ENCODE assay signal across 19 cellular contexts in genomic region chr6:147677647-147678046, GRCh38.
"Had no signal": no experiment of that assay in that cellular context is flagged by ENCODE, and none has a peak within 500 bp of the region (broad histone marks: within the 10 kb centered on the region; RNA-seq: fewer than 3 reads in every experiment).

No MANE protein-coding gene starts in this region.

- H3K36me3 ChIP-seq: adrenal gland, ascending aorta, brain microvascular endothelial cell, heart right ventricle, neural progenitor cell, thoracic aorta, vagina had no signal

- H3K27me3 ChIP-seq: adrenal gland, ascending aorta, brain microvascular endothelial cell, heart right ventricle, neural progenitor cell, vagina had no signal

- H3K9ac ChIP-seq: neural progenitor cell had no signal

- H3K4me1 ChIP-seq: adrenal gland, ascending aorta, heart right ventricle, neural progenitor cell, vagina had no signal

- DNase-seq: activated CD4-positive, alpha-beta T cell treated with anti-CD3 and anti-CD28 coated beads for 1 hour; activated CD4-positive, alpha-beta T cell treated with anti-CD3 and anti-CD28 coated beads, Interleukin-2, amount 50 U/mL, for 1 hour; activated CD8-positive, alpha-beta T cell treated with anti-CD3 and anti-CD28 coated beads, Interleukin-2, amount 10 ng/mL, durations not matched to agents 7 days and 5 days; activated gamma-delta T cell; adrenal gland; brain microvascular endothelial cell; caudate nucleus; effector CD4-positive, alpha-beta T cell; foreskin fibroblast; heart right ventricle; islet precursor cell; left cardiac atrium; mucosa of descending colon; stimulated activated CD4-positive, alpha-beta T cell treated with anti-CD3 and anti-CD28 coated beads, Interleukin-4, amount 100 ng/mL, for 1 hour; stimulated activated naive CD4-positive, alpha-beta T cell treated with Interleukin-2 at 50 U/mL for 16 hours had no signal

- H3K4me2 ChIP-seq: neural progenitor cell had no signal

- H2AFZ ChIP-seq: neural progenitor cell had no signal

- H3K27ac ChIP-seq: adrenal gland, ascending aorta, brain microvascular endothelial cell, heart right ventricle, neural progenitor cell, thoracic aorta, vagina had no signal

- ATAC-seq: activated CD8-positive, alpha-beta T cell treated with anti-CD3 and anti-CD28 coated beads, Interleukin-2, amount 10 ng/mL, durations not matched to agents 7 days and 5 days; heart right ventricle; left cardiac atrium; mucosa of descending colon had no signal

- H3K9me3 ChIP-seq: adrenal gland, ascending aorta, heart right ventricle, mucosa of descending colon, thoracic aorta, vagina had no signal

- H3K4me3 ChIP-seq: adrenal gland, ascending aorta, heart right ventricle, mucosa of descending colon, neural progenitor cell, thoracic aorta, vagina had no signal
